ENCODE assay signal across 1 cellular context in the genomic region with DNA sequence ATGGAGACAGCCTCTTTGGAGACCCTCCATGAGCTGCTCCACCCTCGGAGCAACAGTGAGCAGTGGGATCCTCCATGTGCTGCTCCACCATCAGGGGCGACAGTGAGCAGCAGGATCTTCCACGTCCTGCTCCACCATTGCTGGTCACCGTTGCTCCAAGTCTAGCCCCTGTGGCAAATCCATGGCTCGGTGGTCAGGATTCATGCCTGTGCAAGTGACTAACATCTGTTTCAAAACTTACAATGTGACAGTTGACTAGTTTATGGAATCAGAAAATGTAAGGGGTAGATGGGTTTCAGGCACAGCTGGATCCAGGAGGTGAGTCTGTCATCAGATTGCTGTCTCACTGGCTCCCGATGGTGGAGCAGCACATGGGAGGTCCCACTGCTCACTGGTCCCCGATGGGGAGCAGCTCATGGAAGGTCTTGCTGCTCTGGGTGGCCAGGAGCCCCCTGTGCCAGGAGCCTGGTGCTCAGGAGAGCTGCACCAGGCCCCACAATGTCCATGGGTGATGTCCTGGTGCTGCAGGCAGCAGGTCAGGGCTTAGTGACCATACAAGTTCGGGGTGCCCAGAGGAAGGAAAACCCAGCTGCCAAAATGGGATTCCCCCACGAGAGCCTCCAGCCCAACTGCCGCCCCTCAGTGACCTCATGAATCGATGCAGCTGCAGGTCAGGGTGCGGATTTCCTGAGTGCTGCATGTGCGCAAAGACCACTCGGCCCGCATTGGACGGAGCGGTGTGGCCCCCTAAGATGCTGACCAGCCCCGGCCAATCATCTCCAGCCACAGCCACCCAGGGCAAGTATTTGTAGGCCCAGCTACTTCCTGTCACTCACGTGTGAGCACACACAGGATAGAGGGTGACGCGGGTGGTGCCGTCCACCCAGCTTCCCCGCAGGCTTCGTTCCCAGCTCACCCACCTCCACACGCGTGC.
TF ChIP-seq lines count a peak whose summit lies in the region.

No MANE protein-coding gene starts in this region.

TF ChIP-seq in K562, 482 proteins besides CTCF, POLR2A, EP300 and RAD21 (continued from another document):
- TF ChIP-seq, protein P1, sequence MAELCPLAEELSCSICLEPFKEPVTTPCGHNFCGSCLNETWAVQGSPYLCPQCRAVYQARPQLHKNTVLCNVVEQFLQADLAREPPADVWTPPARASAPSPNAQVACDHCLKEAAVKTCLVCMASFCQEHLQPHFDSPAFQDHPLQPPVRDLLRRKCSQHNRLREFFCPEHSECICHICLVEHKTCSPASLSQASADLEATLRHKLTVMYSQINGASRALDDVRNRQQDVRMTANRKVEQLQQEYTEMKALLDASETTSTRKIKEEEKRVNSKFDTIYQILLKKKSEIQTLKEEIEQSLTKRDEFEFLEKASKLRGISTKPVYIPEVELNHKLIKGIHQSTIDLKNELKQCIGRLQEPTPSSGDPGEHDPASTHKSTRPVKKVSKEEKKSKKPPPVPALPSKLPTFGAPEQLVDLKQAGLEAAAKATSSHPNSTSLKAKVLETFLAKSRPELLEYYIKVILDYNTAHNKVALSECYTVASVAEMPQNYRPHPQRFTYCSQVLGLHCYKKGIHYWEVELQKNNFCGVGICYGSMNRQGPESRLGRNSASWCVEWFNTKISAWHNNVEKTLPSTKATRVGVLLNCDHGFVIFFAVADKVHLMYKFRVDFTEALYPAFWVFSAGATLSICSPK (IDR thresholded peaks at IDR 0.05; ENCODE audit: borderline replicate concordance): no peak
- no peak for TF ChIP-seq BCOR (IDR thresholded peaks at IDR 0.05)
- no peak for TF ChIP-seq SPI1 (IDR thresholded peaks at IDR 0.05; ENCODE audit: borderline replicate concordance, low read depth, low read length)
- no peak for TF ChIP-seq KAT7 (CRISPR knock-in tag; IDR thresholded peaks at IDR 0.05; ENCODE audit: borderline replicate concordance)
- no peak for TF ChIP-seq ZNF507 (tag; conservative IDR thresholded peaks at IDR 0.05)
- TF ChIP-seq ZNF143 (CRISPR knock-in tag; IDR thresholded peaks at IDR 0.05): no peak
- TF ChIP-seq JUND (IDR thresholded peaks at IDR 0.05; ENCODE audit: borderline replicate concordance, low read depth, low read length): no peak
- TF ChIP-seq JUND (tag; IDR thresholded peaks at IDR 0.05; ENCODE audit: borderline replicate concordance, low read depth, low read length): no peak
- TF ChIP-seq ZKSCAN8 (CRISPR knock-in tag; IDR thresholded peaks at IDR 0.05): no peak
